ENCODE assay signal across 18 cellular contexts in genomic region chr6:44661221-44661609, GRCh38.
A peak's percentile ranks its signal among the peaks of the same experiment; 100 is the strongest.
DNase-seq lines count a peak whose midpoint lies in the region; ATAC-seq, FAIRE-seq and TF ChIP-seq lines count a peak whose summit lies in the region.
"Had no signal": no experiment of that assay in that cellular context is flagged by ENCODE, and none has a peak within 500 bp of the region (broad histone marks: within the 10 kb centered on the region; RNA-seq: fewer than 3 reads in every experiment).

No MANE protein-coding gene starts in this region.

- H3K27me3 Mint-ChIP-seq in astrocyte (ENCODE audit: low read depth, unreplicated experiment): no peaks in the 10 kb centered on the region
- H3K27me3 Mint-ChIP-seq: stimulated activated naive CD8-positive, alpha-beta T cell treated with anti-CD3 and anti-CD28 coated beads, Interleukin-15, amount 100 ng/mL, for 72 hours had no signal

- FAIRE-seq in astrocyte (lab: Jason Lieb, UNC): peak; percentile 81

- H3K27ac ChIP-seq in C4-2B (peak overlapping the region; percentile 23; the same call in 1 of the 2 replicates), HUES6 (ENCODE audit: low read depth, low read length) (no peak overlapping the region), astrocyte (ENCODE audit: low read depth, low read length) (peak overlapping the region; percentile 74), suprapubic skin (no peak overlapping the region)
- H3K27ac ChIP-seq: BLaER1 had no signal

- peak overlapping the region; percentile 79 for H3K27ac Mint-ChIP-seq in astrocyte (ENCODE audit: unreplicated experiment)
- H3K27ac Mint-ChIP-seq: activated T-cell treated with anti-CD3 and anti-CD28 coated beads, Interleukin-2, amount 50 U/mL, for 72 hours; stimulated activated naive CD8-positive, alpha-beta T cell treated with anti-CD3 and anti-CD28 coated beads, Interleukin-15, amount 100 ng/mL, for 72 hours had no signal

- peaks cover 71% of the 10 kb centered on the region for H3K4me1 Mint-ChIP-seq in astrocyte (ENCODE audit: low read depth, unreplicated experiment)

- TF ChIP-seq POLR2A in suprapubic skin (IDR thresholded peaks at IDR 0.05): no peak

- H3K4me1 ChIP-seq in HUES6 (ENCODE audit: control insufficient read depth, insufficient read depth, low read length) (peaks cover 56% of the 10 kb centered on the region), astrocyte (ENCODE audit: insufficient read depth, low read length) (peaks cover 43% of the 10 kb centered on the region), suprapubic skin (peaks cover 8% of the 10 kb centered on the region)
- H3K4me1 ChIP-seq: BLaER1 had no signal

- in situ Hi-C loops in GM13977 (cut with MboI; ENCODE audit: low pct_unique_long_range_greater_than_20kb, low sequenced_read_pairs, unreplicated experiment): loop anchor here (25.0 kb wide), 1 partner anchor 1251 kb away; no protein-coding TSS in a partner anchor

- H3K79me2 ChIP-seq in astrocyte (ENCODE audit: insufficient read depth, low read length): no peaks in the 10 kb centered on the region

- 41% methylated on average over 3 of the region's 3 CpGs for WGBS in suprapubic skin

- H4K20me1 ChIP-seq in astrocyte (ENCODE audit: insufficient read depth, low read length): no peaks in the 10 kb centered on the region
- H4K20me1 ChIP-seq: BLaER1 had no signal

- peak overlapping the region; percentile 59 for H3K4me2 ChIP-seq in astrocyte (ENCODE audit: low read length)
- H3K4me2 ChIP-seq: BLaER1 had no signal

- H3K9me3 Mint-ChIP-seq in astrocyte (ENCODE audit: unreplicated experiment): peaks cover 2% of the 10 kb centered on the region

- H3K36me3 ChIP-seq in HUES6 (ENCODE audit: control insufficient read depth, insufficient read depth, low read length) (no peaks in the 10 kb centered on the region), astrocyte (ENCODE audit: insufficient read depth, low read length) (no peaks in the 10 kb centered on the region), suprapubic skin (no peaks in the 10 kb centered on the region)
- H3K36me3 ChIP-seq: BLaER1 had no signal

- H2AFZ ChIP-seq in astrocyte (ENCODE audit: low read depth, low read length): no peak overlapping the region

- H3K9ac ChIP-seq in HUES6 (ENCODE audit: low read length) (peak overlapping the region; percentile 11), astrocyte (ENCODE audit: low read length) (no peak overlapping the region)
- H3K9ac ChIP-seq: BLaER1 had no signal

- H3K9me3 ChIP-seq in HUES6 (ENCODE audit: control insufficient read depth, insufficient read depth, low read depth, low read length) (no peaks in the 10 kb centered on the region), astrocyte (ENCODE audit: insufficient read depth, low read depth, low read length) (no peaks in the 10 kb centered on the region), suprapubic skin (no peaks in the 10 kb centered on the region)
- H3K9me3 ChIP-seq: BLaER1 had no signal

- peak; percentile 36 for ATAC-seq in left lobe of liver
- ATAC-seq in HG03175 (IDR thresholded peaks at IDR 0.05; ENCODE audit: unreplicated experiment): no peak
- ATAC-seq: activated T-cell treated with anti-CD3 and anti-CD28 coated beads, Interleukin-2, amount 50 U/mL, for 72 hours; stimulated activated naive CD8-positive, alpha-beta T cell treated with anti-CD3 and anti-CD28 coated beads, Interleukin-15, amount 100 ng/mL, for 72 hours had no signal

- H3K36me3 Mint-ChIP-seq in astrocyte (ENCODE audit: low read depth, unreplicated experiment): peaks cover 4% of the 10 kb centered on the region
- H3K36me3 Mint-ChIP-seq: brain had no signal

- H3K4me3 ChIP-seq in HUES6 (ENCODE audit: low read depth, low read length) (no peak overlapping the region), astrocyte (ENCODE audit: insufficient read depth, low read depth, low read length) (no peak overlapping the region), suprapubic skin (no peak overlapping the region)
- H3K4me3 ChIP-seq: BLaER1 had no signal

- H3K27me3 ChIP-seq in HUES6 (ENCODE audit: control insufficient read depth, insufficient read depth, low read length): no peaks in the 10 kb centered on the region
- H3K27me3 ChIP-seq in astrocyte (ENCODE audit: insufficient read depth, low read length): no peaks in the 10 kb centered on the region
- no peaks in the 10 kb centered on the region for H3K27me3 ChIP-seq in suprapubic skin
- H3K27me3 ChIP-seq: BLaER1 had no signal

- DNase-seq in astrocyte (ENCODE audit: low read depth) (peak; percentile 93), left lobe of liver (ENCODE audit: low spot score) (no peak), NCI-H1694 (lab: John Stamatoyannopoulos, UW) (no peak), GM13977 (ENCODE audit: low spot score) (no peak), suprapubic skin (ENCODE audit: low spot score in 2 of 2) (no peak)
- DNase-seq: activated CD4-positive, alpha-beta T cell treated with anti-CD3 and anti-CD28 coated beads for 4 hours; activated T-cell treated with anti-CD3 and anti-CD28 coated beads, Interleukin-2, amount 50 U/mL, for 72 hours; hippocampal formation; NCI-H1417 treated with DMSO at 0.1 percent for 48 hours; posterior cingulate gyrus; stimulated activated CD4-positive, alpha-beta T cell treated with anti-CD3 and anti-CD28 coated beads, Interleukin-2, amount 100 ng/mL, for 48 hours; stimulated activated naive CD8-positive, alpha-beta T cell treated with anti-CD3 and anti-CD28 coated beads, Interleukin-15, amount 100 ng/mL, for 72 hours; SW 1271 had no signal

- H3K4me3 Mint-ChIP-seq in astrocyte (ENCODE audit: unreplicated experiment): no peak overlapping the region
- H3K4me3 Mint-ChIP-seq: activated T-cell treated with anti-CD3 and anti-CD28 coated beads, Interleukin-2, amount 50 U/mL, for 72 hours; stimulated activated naive CD8-positive, alpha-beta T cell treated with anti-CD3 and anti-CD28 coated beads, Interleukin-15, amount 100 ng/mL, for 72 hours had no signal

- TF ChIP-seq EP300 in suprapubic skin (IDR thresholded peaks at IDR 0.05): no peak

- TF ChIP-seq CTCF in C4-2B (conservative IDR thresholded peaks at IDR 0.05) (no peak), astrocyte (IDR thresholded peaks at IDR 0.05; ENCODE audit: insufficient read depth, low read depth, low read length) (no peak), GM13977 (IDR thresholded peaks at IDR 0.05; ENCODE audit: extremely low read depth, insufficient read depth, missing control alignments) (no peak), suprapubic skin (IDR thresholded peaks at IDR 0.05) (no peak)

Comparison
In these comparisons a context has a peak if more than half of its experiments do, and no peak if none do; other contexts are left out.
1. H3K27ac ChIP-seq: peak in C4-2B (single experiment) and astrocyte (single experiment); none in HUES6 (single experiment) and suprapubic skin (single experiment).